In the genomic region with DNA sequence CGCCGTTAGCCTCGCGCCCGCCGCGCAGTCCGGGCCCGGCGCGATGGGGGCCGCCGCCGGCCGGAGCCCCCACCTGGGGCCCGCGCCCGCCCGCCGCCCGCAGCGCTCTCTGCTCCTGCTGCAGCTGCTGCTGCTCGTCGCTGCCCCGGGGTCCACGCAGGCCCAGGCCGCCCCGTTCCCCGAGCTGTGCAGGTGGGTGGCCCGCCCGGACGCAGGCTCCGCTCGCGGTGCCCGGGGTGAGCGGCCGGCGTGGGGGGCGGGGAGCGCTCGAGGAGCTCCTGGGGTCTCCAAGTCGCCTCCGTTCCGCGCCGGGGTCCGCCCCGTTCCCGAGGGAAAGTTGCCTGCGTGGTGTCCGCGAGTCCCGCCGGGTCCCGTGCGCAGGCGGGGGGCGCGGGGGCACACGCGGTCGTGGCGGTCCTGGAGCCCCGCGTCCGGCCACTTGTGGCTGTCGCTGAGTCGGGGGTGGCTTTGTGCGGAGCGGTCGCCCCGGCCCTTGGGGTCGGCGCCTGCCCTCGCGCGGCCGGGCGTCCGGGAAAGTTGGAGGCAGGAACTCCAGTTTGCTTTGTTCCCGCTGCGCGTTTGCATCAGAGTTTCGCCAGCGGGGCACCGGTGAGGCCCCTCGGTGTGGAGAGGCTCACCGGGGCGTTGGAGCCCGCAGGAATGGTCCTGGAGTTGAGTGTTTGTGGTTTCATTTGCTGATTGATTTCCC, we compare ENCODE assay signal across 8 cellular contexts. TPM values are rescaled to one million over a fixed set of nuclear protein-coding genes. Genes with fewer than 3 reads are reported as not detected.
A peak's percentile ranks its signal among the peaks of the same experiment; 100 is the strongest.
DNase-seq lines count a peak whose midpoint lies in the region; ATAC-seq and TF ChIP-seq lines count a peak whose summit lies in the region.

No MANE protein-coding gene starts in this region.

- H3K27ac ChIP-seq in HUES6 (ENCODE audit: low read depth, low read length) (peak overlapping the region; percentile 81; the same call in 1 of the 2 replicates), neural cell (ENCODE audit: low read length) (peak overlapping the region; percentile 37)

- H3K9me2 ChIP-seq in neural cell (ENCODE audit: insufficient read depth, low read length): no peaks in the 10 kb centered on the region

- ATAC-seq in GM21526 (IDR thresholded peaks at IDR 0.05; ENCODE audit: low FRiP score, unreplicated experiment) (peak; percentile 33), esophagus mucosa (peak; percentile 9)

- H4K20me1 ChIP-seq in neural cell (ENCODE audit: insufficient read depth): peaks cover 6% of the 10 kb centered on the region

- H3F3A ChIP-seq in neural cell (ENCODE audit: insufficient read depth, low read length, poor library complexity, severe bottlenecking): no peaks in the 10 kb centered on the region

- peaks cover 47% of the 10 kb centered on the region for H3K79me2 ChIP-seq in neural cell (replicated peaks; ENCODE audit: insufficient read depth, low read length)

- H2AFZ ChIP-seq in neural cell (ENCODE audit: low read depth, low read length): no peak overlapping the region

- DNase-seq in EH (ENCODE audit: low read depth) (peak; percentile 42), DMS153 treated with DMSO at 0.1 percent for 48 hours (lab: John Stamatoyannopoulos, UW; ENCODE audit: unreplicated experiment) (no peak), HPDE6-E6E7 (ENCODE audit: extremely low spot score) (no peak)
- peak; percentile 79 for DNase-seq in activated CD8-positive, alpha-beta memory T cell treated with anti-CD3 and anti-CD28 coated beads for 24 hours

- peaks cover 21% of the 10 kb centered on the region for H3K27me3 ChIP-seq in HUES6 (ENCODE audit: control insufficient read depth, insufficient read depth, low read length)
- no peaks in the 10 kb centered on the region for H3K27me3 ChIP-seq in neural cell (ENCODE audit: insufficient read depth, low read depth, low read length)

- H3K4me2 ChIP-seq in neural cell (ENCODE audit: low read length): no peak overlapping the region

- H3K9ac ChIP-seq in HUES6 (ENCODE audit: low read length) (peak overlapping the region; percentile 90), neural cell (ENCODE audit: low read length) (peak overlapping the region; percentile 70)

- H3K4me3 ChIP-seq in HUES6 (ENCODE audit: low read depth, low read length) (peak overlapping the region; percentile 73), neural cell (ENCODE audit: low read length) (peak overlapping the region; percentile 85)

- no peak for TF ChIP-seq CTCF in neural cell (IDR thresholded peaks at IDR 0.05; ENCODE audit: poor library complexity, severe bottlenecking)

- no peak for TF ChIP-seq RAD21 in neural cell (conservative IDR thresholded peaks at IDR 0.05)

- H3K36me3 ChIP-seq in HUES6 (ENCODE audit: control insufficient read depth, insufficient read depth, low read length) (no peaks in the 10 kb centered on the region), neural cell (ENCODE audit: insufficient read depth, low read length) (no peaks in the 10 kb centered on the region)

- no peak for TF ChIP-seq EP300 in neural cell (conservative IDR thresholded peaks at IDR 0.05; ENCODE audit: poor library complexity, severe bottlenecking)

- H3K4me1 ChIP-seq in HUES6 (ENCODE audit: control insufficient read depth, insufficient read depth, low read length): peaks cover 28% of the 10 kb centered on the region

- H3K9me3 ChIP-seq in HUES6 (ENCODE audit: control insufficient read depth, insufficient read depth, low read depth, low read length) (no peaks in the 10 kb centered on the region), neural cell (ENCODE audit: low read length) (no peaks in the 10 kb centered on the region)

TF ChIP-seq in neural cell, 6 proteins besides CTCF, POLR2A, EP300 and RAD21:
- TF ChIP-seq EZH2 (IDR thresholded peaks at IDR 0.05; ENCODE audit: borderline replicate concordance, insufficient read depth, low read length, poor library complexity, severe bottlenecking) (no peak), MXI1 (conservative IDR thresholded peaks at IDR 0.05; ENCODE audit: poor library complexity, severe bottlenecking) (peak; percentile 46), TAF1 (IDR thresholded peaks at IDR 0.05; ENCODE audit: low read depth) (peak; percentile 30), SMC3 (conservative IDR thresholded peaks at IDR 0.05; ENCODE audit: poor library complexity) (no peak)
TF ChIP-seq in neural cell: peak in this region for 2.

RNA-seq across cellular contexts. Expression of a gene that starts 0.5 kb away (rescaled TPM):
- 53.5 TPM for total RNA-seq in esophagus mucosa
- 15.0 and 22.6 TPM in 2 replicates for polyA plus RNA-seq in neural cell
- polyA minus RNA-seq in neural cell: 70.0 and 72.6 TPM in 2 replicates

Comparison
In these comparisons a context has a peak if more than half of its experiments do, and no peak if none do; other contexts are left out.
1. DNase-seq: peak in EH (single experiment) and activated CD8-positive, alpha-beta memory T cell treated with anti-CD3 and anti-CD28 coated beads for 24 hours (single experiment); none in DMS153 treated with DMSO at 0.1 percent for 48 hours (single experiment) and HPDE6-E6E7 (single experiment).